ENCODE assay signal across 12 cellular contexts in the genomic region with DNA sequence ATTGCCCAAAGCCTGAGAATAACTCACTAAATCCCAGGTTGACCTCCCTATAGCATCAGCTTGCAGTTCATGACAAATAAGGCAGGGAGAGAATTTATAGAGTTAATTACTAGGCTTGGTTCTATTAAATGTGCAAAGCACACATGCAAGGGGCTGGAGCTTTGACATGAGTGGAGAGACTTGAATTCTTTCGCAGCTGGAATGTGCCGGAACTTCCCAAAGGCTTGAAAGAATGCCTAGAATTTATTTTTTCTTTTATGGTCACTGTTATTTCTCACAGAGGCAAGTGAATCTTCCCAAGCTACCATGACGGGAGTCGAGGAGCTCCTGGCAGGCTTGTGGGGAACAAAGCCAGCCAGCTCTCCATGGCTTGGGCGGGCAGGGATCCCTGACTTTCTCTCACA.
DNase-seq lines count a peak whose midpoint lies in the region; TF ChIP-seq lines count a peak whose summit lies in the region.
"Had no signal": no experiment of that assay in that cellular context is flagged by ENCODE, and none has a peak within 500 bp of the region (broad histone marks: within the 10 kb centered on the region; RNA-seq: fewer than 3 reads in every experiment).

No MANE protein-coding gene starts in this region.

- H3K36me3 ChIP-seq in PC-9 (ENCODE audit: low read depth) = no peaks in the 10 kb centered on the region
- H3K36me3 ChIP-seq in osteoblast (ENCODE audit: insufficient read depth, low read length) = no peaks in the 10 kb centered on the region
- H3K36me3 ChIP-seq: heart left ventricle had no signal

- POLR2A ChIA-PET in PC-9 (lab: Charles Lee; ENCODE audit: unreplicated experiment) = interaction anchor here (0.6 kb wide), 1 partner anchor 21 kb away, joined by 3 read pairs; no protein-coding TSS in a partner anchor

- H3K27ac ChIP-seq in PC-9 (peak overlapping the region; percentile 98; the same call in 1 of the 2 replicates), osteoblast (ENCODE audit: low read depth, low read length) (peak overlapping the region; percentile 80)
- H3K27ac ChIP-seq: C4-2B had no signal

- H3K79me2 ChIP-seq in PC-9 (ENCODE audit: low read depth) (no peaks in the 10 kb centered on the region), osteoblast (ENCODE audit: insufficient read depth, low read length) (no peaks in the 10 kb centered on the region)

- H3K4me1 ChIP-seq in PC-9 (replicated peaks; ENCODE audit: insufficient read depth) (peaks cover 55% of the 10 kb centered on the region), osteoblast (ENCODE audit: insufficient read depth, low read length) (peaks cover 18% of the 10 kb centered on the region)

- H3K4me3 ChIP-seq in PC-9 (no peak overlapping the region), osteoblast (ENCODE audit: insufficient read depth, low read length) (peak overlapping the region; percentile 43)

- H3K9me2 ChIP-seq in PC-9 (ENCODE audit: insufficient read depth) = no peaks in the 10 kb centered on the region

- H3F3A ChIP-seq in PC-9 (ENCODE audit: insufficient read depth, low read depth) = peaks cover 27% of the 10 kb centered on the region

- H3K9me3 ChIP-seq in PC-9 (ENCODE audit: insufficient read depth, low read depth) = no peaks in the 10 kb centered on the region
- no peaks in the 10 kb centered on the region for H3K9me3 ChIP-seq in osteoblast (ENCODE audit: low read depth, low read length)
- H3K9me3 ChIP-seq: heart left ventricle had no signal

- no peak overlapping the region for H3K4me2 ChIP-seq in PC-9
- peak overlapping the region; percentile 66 for H3K4me2 ChIP-seq in osteoblast (ENCODE audit: insufficient read depth, low read length)

- CTCF ChIA-PET in PC-9 (lab: Charles Lee) = no interaction called here

- H2AFZ ChIP-seq in PC-9 (no peak overlapping the region), osteoblast (ENCODE audit: low read length) (peak overlapping the region; percentile 58)

- peak; percentile 38 for DNase-seq in AG09319 (ENCODE audit: extremely low read depth, low read depth)
- no peak for DNase-seq in PC-9
- peak; percentile 84 for DNase-seq in fibroblast of peridontal ligament (ENCODE audit: extremely low read depth)
- DNase-seq in osteoblast (ENCODE audit: insufficient read length, low spot score, missing footprints) = peak; percentile 86
- no peak for DNase-seq in NOMO-1 treated with dmso at 0.1 percent for 144 hours (lab: John Stamatoyannopoulos, UW; ENCODE audit: unreplicated experiment)
- DNase-seq in germinal center (ENCODE audit: low spot score) = no peak
- DNase-seq in amygdala (lab: John Stamatoyannopoulos, UW) = no peak
- no peak for DNase-seq in stimulated activated CD4-positive, alpha-beta T cell treated with anti-CD3 and anti-CD28 coated beads, Interleukin-1b, Interleukin-23, amount 100 ng/mL, for 48 hours
- DNase-seq: activated CD4-positive, alpha-beta T cell treated with anti-CD3 and anti-CD28 coated beads, Interleukin-2, amount 10 ng/mL, durations not matched to agents 24 days and 14 days; cerebellar nuclear complex; heart left ventricle had no signal

- intact Hi-C loops in PC-9 (cut with micrococcal nuclease; ENCODE audit: unreplicated experiment) = no loop called here

- no TSS peak for BruUV-seq in PC-9 (replicated peaks; lab: Mats Ljungman, UMichigan)

- no peaks in the 10 kb centered on the region for H4K20me1 ChIP-seq in PC-9 (ENCODE audit: insufficient read depth)
- H4K20me1 ChIP-seq in osteoblast (ENCODE audit: insufficient read depth, low read length) = no peaks in the 10 kb centered on the region

- TF ChIP-seq CTCF in AG09319 (IDR thresholded peaks at IDR 0.05; ENCODE audit: low read depth, low read length) = no peak
- no peak for TF ChIP-seq CTCF in PC-9 (conservative IDR thresholded peaks at IDR 0.05)
- no peak for TF ChIP-seq CTCF in osteoblast (IDR thresholded peaks at IDR 0.05; ENCODE audit: extremely low read depth, low read depth, low read length)

- H3K27me3 ChIP-seq in PC-9 (ENCODE audit: insufficient read depth, low read depth) = no peaks in the 10 kb centered on the region
- H3K27me3 ChIP-seq in osteoblast (ENCODE audit: insufficient read depth, low read length) = no peaks in the 10 kb centered on the region
- H3K27me3 ChIP-seq: heart left ventricle had no signal

Comparison
In these comparisons a context has a peak if more than half of its experiments do, and no peak if none do; other contexts are left out.
1. DNase-seq: peak in AG09319 (single experiment), fibroblast of peridontal ligament (single experiment) and osteoblast (single experiment); none in PC-9 (0 of 2), NOMO-1 treated with dmso at 0.1 percent for 144 hours (single experiment), germinal center (single experiment), amygdala (0 of 56) and stimulated activated CD4-positive, alpha-beta T cell treated with anti-CD3 and anti-CD28 coated beads, Interleukin-1b, Interleukin-23, amount 100 ng/mL, for 48 hours (single experiment).